In genomic region chr15:88166330-88166993, GRCh38 we compare ENCODE assay signal across 1 cellular context.
TF ChIP-seq lines count a peak whose summit lies in the region.

No MANE protein-coding gene starts in this region.

TF ChIP-seq in HepG2, 621 proteins besides CTCF, POLR2A, EP300 and RAD21 (continued from another document and continues in another):
- TF ChIP-seq ZBTB49 (CRISPR knock-in tag; IDR thresholded peaks at IDR 0.05; ENCODE audit: borderline replicate concordance) (0 out of 2 replicates have a peak, but pooled peaks have one; percentile 34), ZSCAN9 (CRISPR knock-in tag; IDR thresholded peaks at IDR 0.05; ENCODE audit: borderline replicate concordance) (peak; percentile 56; the same call in 1 of the 2 replicates), ATF6 (CRISPR knock-in tag; conservative IDR thresholded peaks at IDR 0.05) (0 out of 2 replicates have a peak, but pooled peaks have one; percentile 37), HDAC2 (CRISPR knock-in tag; IDR thresholded peaks at IDR 0.05) (peak; percentile 54; the same call in 1 of the 2 replicates), ZNF569 (CRISPR knock-in tag; IDR thresholded peaks at IDR 0.05; ENCODE audit: borderline replicate concordance) (no peak), MLXIP (CRISPR knock-in tag; IDR thresholded peaks at IDR 0.05; ENCODE audit: borderline replicate concordance) (peak; percentile 46; the same call in 1 of the 2 replicates), FLYWCH1 (CRISPR knock-in tag; IDR thresholded peaks at IDR 0.05) (no peak), ELF3 (CRISPR knock-in tag; IDR thresholded peaks at IDR 0.05) (0 out of 2 replicates have a peak, but pooled peaks have one; percentile 37), ZNF720 (CRISPR knock-in tag; IDR thresholded peaks at IDR 0.05) (no peak), KMT2B (CRISPR knock-in tag; IDR thresholded peaks at IDR 0.05) (no peak), ZNF101 (CRISPR knock-in tag; IDR thresholded peaks at IDR 0.05; ENCODE audit: borderline replicate concordance, low read depth) (no peak), CREB3 (CRISPR knock-in tag; IDR thresholded peaks at IDR 0.05) (no peak), ZC3H4 (CRISPR knock-in tag; IDR thresholded peaks at IDR 0.05; ENCODE audit: borderline replicate concordance) (no peak), HCFC1 (IDR thresholded peaks at IDR 0.05; ENCODE audit: low read depth, low read length) (no peak), BATF2 (CRISPR knock-in tag; IDR thresholded peaks at IDR 0.05) (no peak), ZNF749 (CRISPR knock-in tag; IDR thresholded peaks at IDR 0.05; ENCODE audit: borderline replicate concordance) (no peak), WIZ (CRISPR knock-in tag; IDR thresholded peaks at IDR 0.05) (peak; percentile 90; the same call in 1 of the 2 replicates), DBP (CRISPR knock-in tag; IDR thresholded peaks at IDR 0.05; ENCODE audit: not compliant biosample characterization) (no peak), ZNF576 (CRISPR knock-in tag; IDR thresholded peaks at IDR 0.05) (no peak), MIER2 (CRISPR knock-in tag; IDR thresholded peaks at IDR 0.05) (peak; percentile 98), GFI1 (CRISPR knock-in tag; IDR thresholded peaks at IDR 0.05; ENCODE audit: borderline replicate concordance) (no peak), TCF7L2 (IDR thresholded peaks at IDR 0.05; ENCODE audit: low read depth, low read length) (no peak), KLF11 (CRISPR knock-in tag; IDR thresholded peaks at IDR 0.05) (peak; percentile 58; the same call in 1 of the 2 replicates), CAMTA2 (CRISPR knock-in tag; IDR thresholded peaks at IDR 0.05; ENCODE audit: borderline replicate concordance) (no peak), TFAP4 (IDR thresholded peaks at IDR 0.05; ENCODE audit: borderline replicate concordance, low read depth) (no peak), SALL1 (CRISPR knock-in tag; IDR thresholded peaks at IDR 0.05) (peak; percentile 64; the same call in 1 of the 2 replicates), CCAR2 (optimal IDR thresholded peaks at IDR 0.05; ENCODE audit: low read depth, low read length) (no peak), ISL2 (CRISPR knock-in tag; IDR thresholded peaks at IDR 0.05) (no peak), ZNF441 (CRISPR knock-in tag; IDR thresholded peaks at IDR 0.05; ENCODE audit: borderline replicate concordance) (no peak), CREBL2 (CRISPR knock-in tag; IDR thresholded peaks at IDR 0.05; ENCODE audit: borderline replicate concordance) (no peak), GLMP (CRISPR knock-in tag; IDR thresholded peaks at IDR 0.05; ENCODE audit: borderline replicate concordance) (no peak), NFAT5 (CRISPR knock-in tag; IDR thresholded peaks at IDR 0.05) (no peak), ZSCAN12 (CRISPR knock-in tag; IDR thresholded peaks at IDR 0.05) (no peak), ZGPAT (CRISPR knock-in tag; IDR thresholded peaks at IDR 0.05) (0 out of 2 replicates have a peak, but pooled peaks have one; percentile 23), SNAI1 (CRISPR knock-in tag; IDR thresholded peaks at IDR 0.05; ENCODE audit: borderline replicate concordance) (no peak), MAFK (conservative IDR thresholded peaks at IDR 0.05 in 1 of 2, IDR thresholded peaks at IDR 0.05 in 1 of 2; ENCODE audit: low read length in 2 of 2) (no peak)
